Comparison of ENCODE assay signal across 22 cellular contexts in the genomic region with DNA sequence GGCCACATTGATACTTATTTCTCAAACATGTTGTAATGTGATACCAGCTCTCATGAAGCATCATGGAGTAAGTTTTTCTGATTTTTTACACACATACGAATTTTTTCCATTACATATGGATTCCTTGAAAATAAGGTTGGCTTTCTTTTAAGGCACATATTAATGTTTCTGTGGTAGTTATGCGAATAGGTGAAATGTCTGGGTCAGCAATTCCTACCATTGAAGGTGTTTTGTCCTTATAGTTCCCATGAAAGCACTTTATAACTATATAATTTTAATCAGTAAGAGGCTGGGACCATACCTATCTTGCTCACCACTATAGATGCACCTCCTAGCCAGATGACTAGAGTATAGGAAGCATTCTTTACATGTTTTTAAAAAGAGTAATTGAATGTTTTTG. TPM values are rescaled to one million over a fixed set of nuclear protein-coding genes. Genes with fewer than 3 reads are reported as not detected.
DNase-seq lines count a peak whose midpoint lies in the region; ATAC-seq, FAIRE-seq and TF ChIP-seq lines count a peak whose summit lies in the region.
"Had no signal": no experiment of that assay in that cellular context is flagged by ENCODE, and none has a peak within 500 bp of the region (broad histone marks: within the 10 kb centered on the region; RNA-seq: fewer than 3 reads in every experiment).

No MANE protein-coding gene starts in this region.

- no peak for TF ChIP-seq POLR2A in A549 (IDR thresholded peaks at IDR 0.05; ENCODE audit: low read length)
- no peak for TF ChIP-seq POLR2A in HCT116 (IDR thresholded peaks at IDR 0.05; ENCODE audit: borderline replicate concordance, extremely low read depth, insufficient read depth, insufficient read length)

- H3K4me1 ChIP-seq in A549: peaks cover 30% of the 10 kb centered on the region
- H3K4me1 ChIP-seq in HCT116 (ENCODE audit: control insufficient read depth in 1 of 2, insufficient read depth in 2 of 2, low read length in 2 of 2): peaks cover 31 to 56% of the 10 kb centered on the region in 2 experiments; a peak in 3 of 4 replicates
- H3K4me1 ChIP-seq in PC-9 (replicated peaks; ENCODE audit: insufficient read depth): 0 out of 2 replicates have a peak, but pooled peaks cover 4% of the 10 kb centered on the region
- peaks cover 0 to 3% (median 0%) of the 10 kb centered on the region in 5 donors for H3K4me1 ChIP-seq in subcutaneous abdominal adipose tissue (ENCODE audit: control insufficient read depth in 5 of 5, insufficient read depth in 5 of 5, low read length in 5 of 5)
- H3K4me1 ChIP-seq: BLaER1 treated with 17β-estradiol and CSF1 and Interleukin-3, amounts not matched to agents 10 nM and 100 nM; Caco-2 had no signal

- peaks cover 15% of the 10 kb centered on the region; the same call in 1 of the 2 replicates for H3F3A ChIP-seq in PC-9 (ENCODE audit: insufficient read depth, low read depth)

- FAIRE-seq in A549 (lab: Jason Lieb, UNC): peak; percentile 7
- FAIRE-seq: A204.1, D721Med, G401.6, GM12891, GM19239 had no signal

- WGBS in A549 (ENCODE audit: missing lambda C conversion rate): 91% methylated on average over 2 of the region's 2 CpGs

- no peaks in the 10 kb centered on the region for H4K20me1 ChIP-seq in HCT116 (ENCODE audit: insufficient read depth)
- no peaks in the 10 kb centered on the region for H4K20me1 ChIP-seq in PC-9 (ENCODE audit: insufficient read depth)
- H4K20me1 ChIP-seq: BLaER1 treated with 17β-estradiol and CSF1 and Interleukin-3, amounts not matched to agents 10 nM and 100 nM had no signal

- POLR2A ChIA-PET in A549 (lab: Yijun Ruan, JAX) (no interaction called here), HCT116 (lab: Charles Lee) (interaction anchor here (1.8 to 2.3 kb wide), 2 partner anchors 25 to 38 kb away, joined by 6 to 13 read pairs; no protein-coding TSS in a partner anchor), PC-9 (lab: Charles Lee; ENCODE audit: unreplicated experiment) (no interaction called here)

- peaks cover 92% of the 10 kb centered on the region for H3K79me2 ChIP-seq in HCT116 (ENCODE audit: insufficient read depth, low read length)
- H3K79me2 ChIP-seq in PC-9 (ENCODE audit: low read depth): peaks cover 91% of the 10 kb centered on the region

- H3K27ac ChIP-seq in A549: no peak overlapping the region
- peak overlapping the region; percentile 71 for H3K27ac ChIP-seq in HCT116 (ENCODE audit: low read depth, low read length)
- H3K27ac ChIP-seq in PC-9: 0 out of 2 replicates have a peak overlapping the region, but pooled peaks have one; percentile 9
- H3K27ac ChIP-seq in subcutaneous abdominal adipose tissue (ENCODE audit: low read depth, low read length): peak overlapping the region; percentile 37
- H3K27ac ChIP-seq: BLaER1 treated with 17β-estradiol and CSF1 and Interleukin-3, amounts not matched to agents 10 nM and 100 nM; C4-2B had no signal

- BruUV-seq in HCT116 (replicated peaks; lab: Mats Ljungman, UMichigan): no TSS peak
- no TSS peak for BruUV-seq in PC-9 (replicated peaks; lab: Mats Ljungman, UMichigan)

- intact Hi-C loops in HCT116 (cut with micrococcal nuclease) (no loop called here), PC-9 (cut with micrococcal nuclease; ENCODE audit: unreplicated experiment) (no loop called here)

- H3K4me3 ChIP-seq in A549 (no peak overlapping the region), HCT116 (replicated peaks in 1 of 2; ENCODE audit: low read depth in 1 of 2, low read length in 2 of 2) (no peak overlapping the region), PC-9 (no peak overlapping the region), subcutaneous abdominal adipose tissue (ENCODE audit: low read depth in 1 of 5, low read length in 5 of 5) (no peak overlapping the region)
- H3K4me3 ChIP-seq: BLaER1 treated with 17β-estradiol and CSF1 and Interleukin-3, amounts not matched to agents 10 nM and 100 nM had no signal

- no peak overlapping the region for H3K4me2 ChIP-seq in A549
- H3K4me2 ChIP-seq in HCT116 (ENCODE audit: low read length): no peak overlapping the region
- no peak overlapping the region for H3K4me2 ChIP-seq in PC-9
- H3K4me2 ChIP-seq: BLaER1 treated with 17β-estradiol and CSF1 and Interleukin-3, amounts not matched to agents 10 nM and 100 nM had no signal

- no peak for TF ChIP-seq EP300 in A549 (IDR thresholded peaks at IDR 0.05)

- H3K9ac ChIP-seq in HCT116 (ENCODE audit: low read length) (no peak overlapping the region), subcutaneous abdominal adipose tissue (ENCODE audit: low read length in 5 of 5) (no peak overlapping the region)
- H3K9ac ChIP-seq: BLaER1 treated with 17β-estradiol and CSF1 and Interleukin-3, amounts not matched to agents 10 nM and 100 nM had no signal

- H3K27me3 ChIP-seq in HCT116 (ENCODE audit: insufficient read depth, low read length) (no peaks in the 10 kb centered on the region), PC-9 (ENCODE audit: insufficient read depth, low read depth) (no peaks in the 10 kb centered on the region), subcutaneous abdominal adipose tissue (ENCODE audit: control insufficient read depth in 5 of 5, insufficient read depth in 4 of 5, low read length in 5 of 5) (no peaks in the 10 kb centered on the region)
- H3K27me3 ChIP-seq: BLaER1 treated with 17β-estradiol and CSF1 and Interleukin-3, amounts not matched to agents 10 nM and 100 nM had no signal

- H3K9me3 ChIP-seq in A549: no peaks in the 10 kb centered on the region
- H3K9me3 ChIP-seq in HCT116 (ENCODE audit: control insufficient read depth in 1 of 2, insufficient read depth in 1 of 2, low read depth in 1 of 2, low read length in 2 of 2): no peaks in the 10 kb centered on the region
- peaks cover 4% of the 10 kb centered on the region; the same call in 1 of the 2 replicates for H3K9me3 ChIP-seq in PC-9 (ENCODE audit: insufficient read depth, low read depth)
- H3K9me3 ChIP-seq in subcutaneous abdominal adipose tissue (ENCODE audit: control insufficient read depth in 5 of 5, low read length in 5 of 5): no peaks in the 10 kb centered on the region
- H3K9me3 ChIP-seq: Caco-2 had no signal

- TF ChIP-seq CTCF in A549 (IDR thresholded peaks at IDR 0.05): no peak
- no peak for TF ChIP-seq CTCF in HCT116 (IDR thresholded peaks at IDR 0.05 in 2 of 3, conservative IDR thresholded peaks at IDR 0.05 in 1 of 3; ENCODE audit: borderline replicate concordance in 1 of 3, insufficient read depth in 1 of 3, low read depth in 2 of 3, low read length in 2 of 3)
- TF ChIP-seq CTCF in PC-9 (conservative IDR thresholded peaks at IDR 0.05): no peak

- RAD21 ChIA-PET in HCT116 (lab: Charles Lee; ENCODE audit: low non-redundant PET in 1 of 2, low total read pairs in 2 of 2, uncharacterized antibody in 2 of 2, unreplicated experiment in 2 of 2): no interaction called here

- ATAC-seq in A549 (no peak), HCT116 (no peak), GM19328 (IDR thresholded peaks at IDR 0.05; ENCODE audit: unreplicated experiment) (no peak)
- ATAC-seq: CD8-positive, alpha-beta T cell had no signal

- H3K36me3 ChIP-seq in HCT116 (ENCODE audit: control insufficient read depth in 1 of 2, insufficient read depth in 2 of 2, low read length in 2 of 2) (peaks cover 2 to 31% of the 10 kb centered on the region in 2 experiments; a peak in 2 of 4 replicates), PC-9 (ENCODE audit: low read depth) (peaks cover 57% of the 10 kb centered on the region), subcutaneous abdominal adipose tissue (ENCODE audit: control insufficient read depth in 5 of 5, insufficient read depth in 5 of 5, low read length in 5 of 5) (peaks cover 0 to 11% (median 0%) of the 10 kb centered on the region in 5 donors)

- CTCF ChIA-PET in A549 (lab: Yijun Ruan, JAX) (interaction anchor here (1.5 to 2.1 kb wide), 3 partner anchors 12 to 121 kb away, joined by 3 to 7 read pairs (median 6); no protein-coding TSS in a partner anchor), HCT116 (lab: Charles Lee) (interaction anchor here (1.7 to 2.5 kb wide), 3 partner anchors 76 to 175 kb away, joined by 4 to 9 read pairs (median 7); no protein-coding TSS in a partner anchor), PC-9 (lab: Charles Lee) (interaction anchor here (0.9 kb wide), 1 partner anchor 45 kb away, joined by 8 read pairs; no protein-coding TSS in a partner anchor)

- no peak for TF ChIP-seq RAD21 in A549 (conservative IDR thresholded peaks at IDR 0.05 in 1 of 2, IDR thresholded peaks at IDR 0.05 in 1 of 2)
- no peak for TF ChIP-seq RAD21 in HCT116 (IDR thresholded peaks at IDR 0.05; ENCODE audit: low read depth)

- no peak overlapping the region for H2AFZ ChIP-seq in HCT116 (ENCODE audit: low read depth, low read length, poor library complexity, severe bottlenecking)
- no peak overlapping the region for H2AFZ ChIP-seq in PC-9

- DNase-seq in A549 (ENCODE audit: low read depth in 1 of 2, low spot score in 1 of 2) (no peak), HCT116 (ENCODE audit: low read depth, low spot score) (no peak), PC-9 (no peak), NCI-H1436 treated with DMSO at 0.1 percent for 48 hours (lab: John Stamatoyannopoulos, UW) (no peak), NCI-H1092 (lab: John Stamatoyannopoulos, UW) (no peak)
- DNase-seq: 8988T; AML-193; Caco-2; Calu3; CD4-positive, alpha-beta T cell; CD8-positive, alpha-beta T cell; DMS79 treated with DMSO at 0.1 percent for 48 hours; GF-D8 had no signal

- H3K9me2 ChIP-seq in HCT116 (ENCODE audit: insufficient read depth) (no peaks in the 10 kb centered on the region), PC-9 (ENCODE audit: insufficient read depth) (no peaks in the 10 kb centered on the region)

TF ChIP-seq in A549, 52 proteins besides CTCF, POLR2A, EP300 and RAD21:
- TF ChIP-seq MAFK (IDR thresholded peaks at IDR 0.05; ENCODE audit: partially characterized antibody): peak; percentile 69
- TF ChIP-seq HEYL (CRISPR knock-in tag; IDR thresholded peaks at IDR 0.05): no peak

TF ChIP-seq in HCT116, 20 proteins besides CTCF, POLR2A, EP300 and RAD21 (continues in another document):
- TF ChIP-seq FOSL1 (IDR thresholded peaks at IDR 0.05; ENCODE audit: low read depth) (no peak), EZH2 (IDR thresholded peaks at IDR 0.05) (no peak), EZH2phosphoT487 (IDR thresholded peaks at IDR 0.05; ENCODE audit: borderline replicate concordance) (no peak), ELF1 (IDR thresholded peaks at IDR 0.05; ENCODE audit: borderline replicate concordance, low read depth) (no peak), TCF7L2 (IDR thresholded peaks at IDR 0.05; ENCODE audit: borderline replicate concordance, extremely low read depth, insufficient read depth, insufficient read length) (no peak), JUND (IDR thresholded peaks at IDR 0.05) (no peak), SRF (IDR thresholded peaks at IDR 0.05; ENCODE audit: low read depth) (no peak)

RNA-seq across cellular contexts. Expression of a gene that starts 33.0 kb away (rescaled TPM):
- polyA plus RNA-seq in A549 (2011; rRNA removed) (39.5 and 49.4 TPM in 2 replicates), A549 (2017; fragmentation: RNase III; extraction: RNeasy Plus Mini Kit Qiagen cat#74134 plus additional on column Dnase treatment) (50.6 to 59.7 TPM (median 56.5 TPM) in 3 replicates)
- 6.7 and 8.0 TPM in 2 replicates for polyA plus RNA-seq in A549 (2012; cell fraction: cytosol; rRNA removed)
- polyA plus RNA-seq in A549 (2012; cell fraction: nucleus; rRNA removed): 18.3 and 28.7 TPM in 2 replicates
- 71.1 and 91.9 TPM in 2 replicates for polyA minus RNA-seq in A549 (2011; rRNA and poly(A)+ RNA removed)
- total RNA-seq in HCT116 (2021; ENCODE audit: unreplicated experiment) (143 TPM), PC-9 (2021) (42.7 and 55.0 TPM in 2 replicates)
- 37.9 and 46.8 TPM in 2 replicates for polyA plus RNA-seq in HCT116 (2012)

Comparison
In these comparisons a context has a peak if more than half of its experiments do, and no peak if none do; other contexts are left out.
1. H3K27ac ChIP-seq: peak in HCT116 (single experiment), PC-9 (single experiment) and subcutaneous abdominal adipose tissue (single experiment); none in A549 (0 of 2).